Comparison of ENCODE assay signal across 18 cellular contexts in the genomic region with DNA sequence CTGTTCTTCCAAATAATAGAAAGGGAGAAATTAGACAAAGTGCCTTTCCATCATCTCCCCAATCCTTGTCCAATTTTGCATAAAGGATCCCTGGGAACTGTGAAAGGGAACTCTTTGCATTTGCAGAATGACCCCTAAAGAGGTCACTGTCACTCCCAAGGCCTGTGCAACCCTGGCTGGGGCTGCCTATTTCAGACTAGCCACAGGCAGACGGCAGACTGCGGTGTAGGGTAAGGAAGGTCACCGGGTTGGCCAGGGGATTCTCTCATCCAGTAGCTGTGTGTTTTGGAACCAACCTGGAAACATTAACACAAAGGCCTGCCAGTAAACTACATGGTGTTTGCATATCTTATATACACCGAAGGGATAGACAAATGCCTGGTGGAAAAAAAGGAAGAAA.
DNase-seq lines count a peak whose midpoint lies in the region; ATAC-seq and TF ChIP-seq lines count a peak whose summit lies in the region.
"Had no signal": no experiment of that assay in that cellular context is flagged by ENCODE, and none has a peak within 500 bp of the region (broad histone marks: within the 10 kb centered on the region; RNA-seq: fewer than 3 reads in every experiment).

No MANE protein-coding gene starts in this region.

- no peaks in the 10 kb centered on the region for H3K36me3 Mint-ChIP-seq in endodermal cell (ENCODE audit: low read depth)
- H3K36me3 Mint-ChIP-seq in CD4-positive, alpha-beta T cell (ENCODE audit: low read depth), result no peaks in the 10 kb centered on the region
- no peaks in the 10 kb centered on the region for H3K36me3 Mint-ChIP-seq in activated T-cell treated with anti-CD3 and anti-CD28 coated beads, Interleukin-2, amount 50 U/mL, for 4 hours (ENCODE audit: insufficient read depth)
- H3K36me3 Mint-ChIP-seq: CD8-positive, alpha-beta memory T cell; T-cell had no signal

- DNase-seq in NCI-H510A (lab: John Stamatoyannopoulos, UW), result peak; percentile 52
- no peak for DNase-seq in NCI-H510A treated with DMSO at 0.1 percent for 48 hours (lab: John Stamatoyannopoulos, UW)
- DNase-seq in NCI-H1092 (lab: John Stamatoyannopoulos, UW), result peak; percentile 22
- DNase-seq in NCI-H748 (lab: John Stamatoyannopoulos, UW; ENCODE audit: unreplicated experiment), result peak; percentile 76
- DNase-seq in endodermal cell, result no peak
- DNase-seq in CD4-positive, alpha-beta T cell, result no peak
- no peak for DNase-seq in activated T-cell treated with anti-CD3 and anti-CD28 coated beads, Interleukin-2, amount 50 U/mL, for 4 hours
- DNase-seq: CD8-positive, alpha-beta memory T cell; GDM1; H9; NCI-H2171; SHP77 treated with DMSO at 0.1 percent for 48 hours; SK-N-SH; T-cell had no signal

- no peak overlapping the region for H3K4me3 Mint-ChIP-seq in endodermal cell
- no peak overlapping the region for H3K4me3 Mint-ChIP-seq in CD4-positive, alpha-beta T cell
- H3K4me3 Mint-ChIP-seq in activated T-cell treated with anti-CD3 and anti-CD28 coated beads, Interleukin-2, amount 50 U/mL, for 4 hours, result no peak overlapping the region
- H3K4me3 Mint-ChIP-seq: CD8-positive, alpha-beta memory T cell; H9; T-cell had no signal

- no peaks in the 10 kb centered on the region for H3K9me3 Mint-ChIP-seq in endodermal cell
- H3K9me3 Mint-ChIP-seq in CD4-positive, alpha-beta T cell, result no peaks in the 10 kb centered on the region
- H3K9me3 Mint-ChIP-seq in activated T-cell treated with anti-CD3 and anti-CD28 coated beads, Interleukin-2, amount 50 U/mL, for 4 hours, result no peaks in the 10 kb centered on the region
- H3K9me3 Mint-ChIP-seq: H9, T-cell had no signal

- no peaks in the 10 kb centered on the region for H3K9me3 ChIP-seq in endodermal cell (ENCODE audit: control insufficient read depth, low read length)
- H3K9me3 ChIP-seq in CD4-positive, alpha-beta T cell (ENCODE audit: control insufficient read depth, low read length), result no peaks in the 10 kb centered on the region
- H3K9me3 ChIP-seq: BLaER1 treated with 17β-estradiol and CSF1 and Interleukin-3, amounts not matched to agents 10 nM and 100 nM; SK-N-SH had no signal

- POLR2A ChIA-PET in CD4-positive, alpha-beta T cell (lab: Charles Lee), result no interaction called here

- H3K27ac Mint-ChIP-seq in endodermal cell, result no peak overlapping the region
- no peak overlapping the region for H3K27ac Mint-ChIP-seq in CD4-positive, alpha-beta T cell
- H3K27ac Mint-ChIP-seq: CD8-positive, alpha-beta memory T cell; H9; T-cell had no signal

- H3K4me1 Mint-ChIP-seq in endodermal cell, result peaks cover 15% of the 10 kb centered on the region
- no peaks in the 10 kb centered on the region for H3K4me1 Mint-ChIP-seq in CD4-positive, alpha-beta T cell (ENCODE audit: low read depth)
- H3K4me1 Mint-ChIP-seq in activated T-cell treated with anti-CD3 and anti-CD28 coated beads, Interleukin-2, amount 50 U/mL, for 4 hours (ENCODE audit: low read depth), result no peaks in the 10 kb centered on the region
- H3K4me1 Mint-ChIP-seq: CD8-positive, alpha-beta memory T cell; T-cell had no signal

- H3K4me3 ChIP-seq in endodermal cell (ENCODE audit: low read length), result no peak overlapping the region
- H3K4me3 ChIP-seq: BLaER1 treated with 17β-estradiol and CSF1 and Interleukin-3, amounts not matched to agents 10 nM and 100 nM had no signal

- intact Hi-C loops in CD4-positive, alpha-beta T cell (cut with DNase I, micrococcal nuclease), result no loop called here

- no peaks in the 10 kb centered on the region for H3K27me3 ChIP-seq in endodermal cell (ENCODE audit: control insufficient read depth, insufficient read depth, low read length, poor library complexity, severe bottlenecking)
- H3K27me3 ChIP-seq in CD4-positive, alpha-beta T cell (ENCODE audit: control insufficient read depth, insufficient read depth, low read length), result no peaks in the 10 kb centered on the region
- H3K27me3 ChIP-seq: BLaER1 treated with 17β-estradiol and CSF1 and Interleukin-3, amounts not matched to agents 10 nM and 100 nM had no signal

- TF ChIP-seq CTCF in endodermal cell (conservative IDR thresholded peaks at IDR 0.05), result no peak
- TF ChIP-seq CTCF in CD4-positive, alpha-beta T cell (IDR thresholded peaks at IDR 0.05), result no peak

- CTCF ChIA-PET in CD4-positive, alpha-beta T cell (lab: Charles Lee), result no interaction called here

- no peaks in the 10 kb centered on the region for H3K27me3 Mint-ChIP-seq in endodermal cell (ENCODE audit: insufficient read depth)
- H3K27me3 Mint-ChIP-seq in CD4-positive, alpha-beta T cell, result no peaks in the 10 kb centered on the region
- no peaks in the 10 kb centered on the region for H3K27me3 Mint-ChIP-seq in activated T-cell treated with anti-CD3 and anti-CD28 coated beads, Interleukin-2, amount 50 U/mL, for 4 hours (ENCODE audit: low read depth)
- H3K27me3 Mint-ChIP-seq: T-cell had no signal

- no peaks in the 10 kb centered on the region for H3K4me1 ChIP-seq in endodermal cell (ENCODE audit: control insufficient read depth, insufficient read depth, low read length)

- peak overlapping the region; percentile 52 for H3K27ac ChIP-seq in endodermal cell (ENCODE audit: low read depth, low read length)
- no peak overlapping the region for H3K27ac ChIP-seq in CD4-positive, alpha-beta T cell (ENCODE audit: low read depth, low read length)
- H3K27ac ChIP-seq: BLaER1 treated with 17β-estradiol and CSF1 and Interleukin-3, amounts not matched to agents 10 nM and 100 nM; HL-60; KMS-11 had no signal

- H3K9ac ChIP-seq in endodermal cell (ENCODE audit: extremely low read depth, low read length, poor library complexity, severe bottlenecking), result no peak overlapping the region
- H3K9ac ChIP-seq: BLaER1 treated with 17β-estradiol and CSF1 and Interleukin-3, amounts not matched to agents 10 nM and 100 nM; KMS-11; SK-N-SH had no signal

- no peak for ATAC-seq in CD4-positive, alpha-beta T cell (ENCODE audit: poor library complexity)
- no peak for ATAC-seq in GM19467 (IDR thresholded peaks at IDR 0.05; ENCODE audit: unreplicated experiment)
- ATAC-seq in activated T-cell treated with anti-CD3 and anti-CD28 coated beads, Interleukin-2, amount 50 U/mL, for 4 hours, result no peak
- ATAC-seq: T-cell had no signal

- WGBS in endodermal cell (ENCODE audit: insufficient coverage in 1 of 2, insufficient read length in 1 of 2), 2 experiments, result 89% methylated on average over 4 of the region's 4 CpGs; no CpG with 5 or more reads in 1 of the 2 experiments

- H3K36me3 ChIP-seq in endodermal cell (ENCODE audit: control insufficient read depth, insufficient read depth, low read length), result no peaks in the 10 kb centered on the region
- H3K36me3 ChIP-seq: BLaER1 treated with 17β-estradiol and CSF1 and Interleukin-3, amounts not matched to agents 10 nM and 100 nM had no signal

Comparison
In these comparisons a context has a peak if more than half of its experiments do, and no peak if none do; other contexts are left out.
1. DNase-seq: peak in NCI-H510A (single experiment), NCI-H1092 (single experiment) and NCI-H748 (single experiment); none in NCI-H510A treated with DMSO at 0.1 percent for 48 hours (single experiment), endodermal cell (single experiment), CD4-positive, alpha-beta T cell (0 of 10) and activated T-cell treated with anti-CD3 and anti-CD28 coated beads, Interleukin-2, amount 50 U/mL, for 4 hours (single experiment).